In genomic region chrX:15988661-15989603, GRCh38 we compare ENCODE assay signal across 11 cellular contexts.
DNase-seq lines count a peak whose midpoint lies in the region; ATAC-seq, FAIRE-seq and TF ChIP-seq lines count a peak whose summit lies in the region.
"Had no signal": no experiment of that assay in that cellular context is flagged by ENCODE, and none has a peak within 500 bp of the region (broad histone marks: within the 10 kb centered on the region; RNA-seq: fewer than 3 reads in every experiment).

No MANE protein-coding gene starts in this region.

- no peak overlapping the region for H3K27ac ChIP-seq in WERI-Rb-1

- DNase-seq in GM12892 (ENCODE audit: insufficient read length) (no peak), NCI-H2227 treated with DMSO at 0.1 percent for 48 hours (lab: John Stamatoyannopoulos, UW) (peak; percentile 87), epithelial cell of proximal tubule (ENCODE audit: low read depth) (peak; percentile 66), retina (peak; percentile 9), WERI-Rb-1 (no peak), DMS79 treated with DMSO at 0.1 percent for 48 hours (lab: John Stamatoyannopoulos, UW) (no peak)
- no peak for DNase-seq in activated CD4-positive, alpha-beta T cell treated with anti-CD3 and anti-CD28 coated beads for 4 hours
- DNase-seq: activated effector memory CD4-positive, alpha-beta T cell treated with Interleukin-2 at 50 U/mL for 16 hours; kidney; SHP77 treated with DMSO at 0.1 percent for 48 hours had no signal

- no peak for TF ChIP-seq POLR2A in GM12892 (IDR thresholded peaks at IDR 0.05; ENCODE audit: low read depth, low read length)

- FAIRE-seq in GM12892 (lab: Jason Lieb, UNC): peak; percentile 92

- TF ChIP-seq CTCF in epithelial cell of proximal tubule (conservative IDR thresholded peaks at IDR 0.05; ENCODE audit: low read depth, low read length) (no peak), WERI-Rb-1 (IDR thresholded peaks at IDR 0.05; ENCODE audit: low read depth, low read length) (no peak)

- peaks cover 32% of the 10 kb centered on the region for H3K27me3 ChIP-seq in WERI-Rb-1 (ENCODE audit: insufficient read depth, low read depth, severe bottlenecking)

- ATAC-seq in GM21723 (IDR thresholded peaks at IDR 0.05; ENCODE audit: unreplicated experiment): no peak

- no peaks in the 10 kb centered on the region for H3K36me3 ChIP-seq in WERI-Rb-1

- H3K4me3 ChIP-seq in epithelial cell of proximal tubule (ENCODE audit: low read depth, low read length) (no peak overlapping the region), WERI-Rb-1 (ENCODE audit: low read depth, low read length) (no peak overlapping the region)

- H3K9me3 ChIP-seq in WERI-Rb-1 (ENCODE audit: severe bottlenecking): no peaks in the 10 kb centered on the region

Comparison
In these comparisons a context has a peak if more than half of its experiments do, and no peak if none do; other contexts are left out.
1. DNase-seq: peak in NCI-H2227 treated with DMSO at 0.1 percent for 48 hours (single experiment), epithelial cell of proximal tubule (single experiment) and retina (single experiment); none in GM12892 (single experiment), WERI-Rb-1 (single experiment), activated CD4-positive, alpha-beta T cell treated with anti-CD3 and anti-CD28 coated beads for 4 hours (0 of 2) and DMS79 treated with DMSO at 0.1 percent for 48 hours (single experiment).